In genomic region chr6:73696990-73697651, GRCh38 we compare ENCODE assay signal across 8 cellular contexts. TPM values are rescaled to one million over a fixed set of nuclear protein-coding genes. Genes with fewer than 3 reads are reported as not detected.
DNase-seq lines count a peak whose midpoint lies in the region; ATAC-seq, FAIRE-seq and TF ChIP-seq lines count a peak whose summit lies in the region.

No MANE protein-coding gene starts in this region.

- intact Hi-C loops in CD4-positive, alpha-beta memory T cell (cut with micrococcal nuclease): no loop called here

- peak overlapping the region in 2 of 7 donors; percentile 1 to 41 for H3K27ac Mint-ChIP-seq in CD4-positive, alpha-beta memory T cell
- H3K27ac Mint-ChIP-seq in astrocyte (ENCODE audit: unreplicated experiment) (no peak overlapping the region), naive B cell (no peak overlapping the region)

- H3K4me1 ChIP-seq in CD4-positive, alpha-beta memory T cell (ENCODE audit: insufficient read depth, low read length): peaks cover 22% of the 10 kb centered on the region
- peaks cover 16% of the 10 kb centered on the region for H3K4me1 ChIP-seq in HUES48 (ENCODE audit: control insufficient read depth, insufficient read depth, low read length)
- peaks cover 24% of the 10 kb centered on the region for H3K4me1 ChIP-seq in astrocyte (ENCODE audit: insufficient read depth, low read length)

- peaks cover 0 to 1% of the 10 kb centered on the region in 2 donors for H3K36me3 Mint-ChIP-seq in CD4-positive, alpha-beta memory T cell
- H3K36me3 Mint-ChIP-seq in astrocyte (ENCODE audit: low read depth, unreplicated experiment) (peaks cover 4% of the 10 kb centered on the region), naive B cell (peaks cover 0 to 4% of the 10 kb centered on the region in 2 donors)

- no peaks in the 10 kb centered on the region for H4K20me1 ChIP-seq in astrocyte (ENCODE audit: insufficient read depth, low read length)

- H3K27ac ChIP-seq in CD4-positive, alpha-beta memory T cell (ENCODE audit: low read depth, low read length): no peak overlapping the region
- H3K27ac ChIP-seq in HUES48 (ENCODE audit: low read depth, low read length) (no peak overlapping the region), astrocyte (ENCODE audit: low read depth, low read length) (peak overlapping the region; percentile 94)

- no peak overlapping the region for H2AFZ ChIP-seq in astrocyte (ENCODE audit: low read depth, low read length)

- no peaks in the 10 kb centered on the region for H3K36me3 ChIP-seq in CD4-positive, alpha-beta memory T cell (ENCODE audit: insufficient read depth, low read length)
- H3K36me3 ChIP-seq in HUES48 (ENCODE audit: control insufficient read depth, insufficient read depth, low read length) (no peaks in the 10 kb centered on the region), astrocyte (ENCODE audit: insufficient read depth, low read length) (peaks cover 2% of the 10 kb centered on the region)

- H3K27me3 ChIP-seq in CD4-positive, alpha-beta memory T cell (ENCODE audit: insufficient read depth, low read length): no peaks in the 10 kb centered on the region
- H3K27me3 ChIP-seq in HUES48 (ENCODE audit: control insufficient read depth, insufficient read depth, low read length) (peaks cover 8% of the 10 kb centered on the region), astrocyte (ENCODE audit: insufficient read depth, low read length) (no peaks in the 10 kb centered on the region)

- no peak for DNase-seq in CD4-positive, alpha-beta memory T cell
- DNase-seq in astrocyte (ENCODE audit: low read depth) (no peak), naive B cell (no peak), GM03348 (ENCODE audit: low spot score) (no peak)

- no peaks in the 10 kb centered on the region for H3K9me3 ChIP-seq in CD4-positive, alpha-beta memory T cell (ENCODE audit: control insufficient read depth in 1 of 2, low read length in 2 of 2)
- no peaks in the 10 kb centered on the region for H3K9me3 ChIP-seq in HUES48 (ENCODE audit: control insufficient read depth, insufficient read depth, low read length)
- H3K9me3 ChIP-seq in astrocyte (ENCODE audit: insufficient read depth, low read depth, low read length): no peaks in the 10 kb centered on the region

- TF ChIP-seq CTCF in astrocyte (IDR thresholded peaks at IDR 0.05; ENCODE audit: insufficient read depth, low read depth, low read length): no peak

- H3K9ac ChIP-seq in HUES48 (ENCODE audit: low read depth, low read length) (no peak overlapping the region), astrocyte (ENCODE audit: low read length) (peak overlapping the region; percentile 90)

- POLR2A ChIA-PET in CD4-positive, alpha-beta memory T cell (lab: Charles Lee; ENCODE audit: partially characterized antibody): no interaction called here

- ATAC-seq in naive B cell (ENCODE audit: low read depth in 2 of 2): no peak
- ATAC-seq in HG02588 (IDR thresholded peaks at IDR 0.05; ENCODE audit: unreplicated experiment): no peak
- no peak for ATAC-seq in HG03378 (IDR thresholded peaks at IDR 0.05; ENCODE audit: unreplicated experiment)
- ATAC-seq in GM19397 (IDR thresholded peaks at IDR 0.05; ENCODE audit: unreplicated experiment): no peak

- H3K4me1 Mint-ChIP-seq in CD4-positive, alpha-beta memory T cell: peaks cover 9 to 26% (median 20%) of the 10 kb centered on the region in 4 donors
- peaks cover 12% of the 10 kb centered on the region for H3K4me1 Mint-ChIP-seq in astrocyte (ENCODE audit: low read depth, unreplicated experiment)
- peaks cover 13 to 25% (median 17%) of the 10 kb centered on the region in 3 donors for H3K4me1 Mint-ChIP-seq in naive B cell

- peak overlapping the region in 7 of 8 donors; percentile 29 to 88 (median 79) for H3K4me3 Mint-ChIP-seq in CD4-positive, alpha-beta memory T cell
- peak overlapping the region; percentile 81 for H3K4me3 Mint-ChIP-seq in astrocyte (ENCODE audit: unreplicated experiment)
- peak overlapping the region in 5 of 8 donors; percentile 24 to 77 (median 54) for H3K4me3 Mint-ChIP-seq in naive B cell

- no peak for FAIRE-seq in astrocyte (lab: Jason Lieb, UNC)

- CTCF ChIA-PET in CD4-positive, alpha-beta memory T cell (lab: Charles Lee; ENCODE audit: partially characterized antibody): no interaction called here

- H3K9me3 Mint-ChIP-seq in CD4-positive, alpha-beta memory T cell: peaks cover 0 to 2% (median 0%) of the 10 kb centered on the region in 8 donors
- H3K9me3 Mint-ChIP-seq in astrocyte (ENCODE audit: unreplicated experiment) (peaks cover 3% of the 10 kb centered on the region), naive B cell (peaks cover 0 to 5% (median 2%) of the 10 kb centered on the region in 7 donors)

- H3K4me2 ChIP-seq in astrocyte (ENCODE audit: low read length): peak overlapping the region; percentile 86

- no peak overlapping the region for H3K4me3 ChIP-seq in CD4-positive, alpha-beta memory T cell (ENCODE audit: low read length in 2 of 2)
- H3K4me3 ChIP-seq in HUES48 (ENCODE audit: low read depth, low read length): peak overlapping the region; percentile 70
- peak overlapping the region; percentile 62 for H3K4me3 ChIP-seq in astrocyte (ENCODE audit: insufficient read depth, low read depth, low read length)

- H3K27me3 Mint-ChIP-seq in CD4-positive, alpha-beta memory T cell: peaks cover 10 to 38% of the 10 kb centered on the region in 2 donors
- H3K27me3 Mint-ChIP-seq in astrocyte (ENCODE audit: low read depth, unreplicated experiment) (no peaks in the 10 kb centered on the region), naive B cell (peaks cover 35 to 57% (median 54%) of the 10 kb centered on the region in 3 donors)

- peaks cover 11% of the 10 kb centered on the region for H3K79me2 ChIP-seq in astrocyte (ENCODE audit: insufficient read depth, low read length)

RNA-seq across cellular contexts. Expression of gene CD109, which starts 1.1 kb away (rescaled TPM):
- total RNA-seq in CD4-positive, alpha-beta memory T cell: under 1 TPM; 0.89 to 0.96 TPM
- under 1 TPM; 0.10 to 0.17 TPM for polyA plus RNA-seq in CD4-positive, alpha-beta memory T cell
- 18.3 and 22.9 TPM in 2 replicates for total RNA-seq in astrocyte
- polyA plus RNA-seq in naive B cell (ENCODE audit: low read depth in 6 of 6): under 1 TPM in 1 of 6 donors, not detected in 5; 0.07 TPM

RNA-seq across cellular contexts. Expression of gene SLC17A5, which starts 43.3 kb away (rescaled TPM):
- 10 to 100 TPM; 16.1 to 16.2 TPM for total RNA-seq in CD4-positive, alpha-beta memory T cell
- 10 to 100 TPM; 11.8 to 12.1 TPM for polyA plus RNA-seq in CD4-positive, alpha-beta memory T cell
- total RNA-seq in astrocyte: 25.5 and 30.6 TPM in 2 replicates
- 1 to 10 TPM in 5 of 6 donors, under 1 TPM in 1; 0.40 to 6.0 (median 5.6) TPM for polyA plus RNA-seq in naive B cell (ENCODE audit: low read depth in 6 of 6)

Comparison
In these comparisons a context has a peak if more than half of its experiments do, and no peak if none do; other contexts are left out.
1. H3K4me3 ChIP-seq: peak in HUES48 (single experiment) and astrocyte (single experiment); none in CD4-positive, alpha-beta memory T cell (0 of 2).
2. Peak in every context shown above with its lines, with median percentiles within 50 percentile points of each other: H3K4me3 Mint-ChIP-seq.